In genomic region chr20:38725959-38726848, GRCh38 we compare ENCODE assay signal across 8 cellular contexts. TPM values are rescaled to one million over a fixed set of nuclear protein-coding genes. Genes with fewer than 3 reads are reported as not detected.
DNase-seq lines count a peak whose midpoint lies in the region; ATAC-seq and TF ChIP-seq lines count a peak whose summit lies in the region.

No MANE protein-coding gene starts in this region.

- TF ChIP-seq CTCF in MM.1S (IDR thresholded peaks at IDR 0.05; ENCODE audit: low read length) = peak; percentile 48

- intact Hi-C loops in left ventricle myocardium superior (cut with micrococcal nuclease) = no loop called here

- peak overlapping the region; percentile 76; the same call in 1 of the 2 replicates for H3K4me2 ChIP-seq in MM.1S (ENCODE audit: low read depth, low read length)

- no peaks in the 10 kb centered on the region for H4K20me1 ChIP-seq in MM.1S (ENCODE audit: insufficient read depth, low read length)

- 0 out of 2 replicates have a peak overlapping the region, but pooled peaks have one; percentile 49 for H3K4me3 ChIP-seq in MM.1S (ENCODE audit: low read length)

- H3K79me2 ChIP-seq in MM.1S (ENCODE audit: low read length) = no peaks in the 10 kb centered on the region

- no peaks in the 10 kb centered on the region for H3K36me3 ChIP-seq in MM.1S (replicated peaks; ENCODE audit: insufficient read depth, low read length)

- peak; percentile 33 for ATAC-seq in activated CD8-positive, alpha-beta memory T cell treated with anti-CD3 and anti-CD28 coated beads, Interleukin-2, amount 10 ng/mL, durations not matched to agents 7 days and 5 days
- ATAC-seq in left ventricle myocardium superior (peak; percentile 28), GM18511 (IDR thresholded peaks at IDR 0.05; ENCODE audit: unreplicated experiment) (no peak), GM19397 (IDR thresholded peaks at IDR 0.05; ENCODE audit: unreplicated experiment) (no peak)
- ATAC-seq in stimulated activated effector memory CD8-positive, alpha-beta T cell treated with anti-CD3 and anti-CD28 coated beads, Interleukin-12 subunit alpha, Interleukin-12 subunit beta, amount 100 ng/mL, for 72 hours = peak; percentile 53

- CTCF ChIA-PET in activated CD8-positive, alpha-beta memory T cell treated with anti-CD3 and anti-CD28 coated beads, Interleukin-2, amount 10 ng/mL, durations not matched to agents 7 days and 5 days (lab: Charles Lee) = interaction anchor here (0.7 to 2.8 kb wide), 12 partner anchors 23 to 324 kb away, joined by 3 to 18 read pairs (median 3); partner anchors contain the start of gene ACTR5

- no peak overlapping the region for H3K27ac ChIP-seq in MM.1S (ENCODE audit: low read length)

- H3K9me3 Mint-ChIP-seq in activated CD8-positive, alpha-beta memory T cell treated with anti-CD3 and anti-CD28 coated beads, Interleukin-2, amount 10 ng/mL, durations not matched to agents 7 days and 5 days (ENCODE audit: low read depth) = no peaks in the 10 kb centered on the region
- no peaks in the 10 kb centered on the region for H3K9me3 Mint-ChIP-seq in stimulated activated effector memory CD8-positive, alpha-beta T cell treated with anti-CD3 and anti-CD28 coated beads, Interleukin-12 subunit alpha, Interleukin-12 subunit beta, amount 100 ng/mL, for 72 hours

- H3K27ac Mint-ChIP-seq in activated CD8-positive, alpha-beta memory T cell treated with anti-CD3 and anti-CD28 coated beads, Interleukin-2, amount 10 ng/mL, durations not matched to agents 7 days and 5 days = peak overlapping the region; percentile 4
- no peak overlapping the region for H3K27ac Mint-ChIP-seq in stimulated activated effector memory CD8-positive, alpha-beta T cell treated with anti-CD3 and anti-CD28 coated beads, Interleukin-12 subunit alpha, Interleukin-12 subunit beta, amount 100 ng/mL, for 72 hours

- H2AFZ ChIP-seq in MM.1S (ENCODE audit: low read length) = peak overlapping the region; percentile 62; the same call in 1 of the 2 replicates

- H3K27me3 Mint-ChIP-seq in activated CD8-positive, alpha-beta memory T cell treated with anti-CD3 and anti-CD28 coated beads, Interleukin-2, amount 10 ng/mL, durations not matched to agents 7 days and 5 days = peaks cover 93% of the 10 kb centered on the region

- no peaks in the 10 kb centered on the region for H3K9me3 ChIP-seq in MM.1S (replicated peaks; ENCODE audit: insufficient read depth, low read length)

- H3K4me1 Mint-ChIP-seq in activated CD8-positive, alpha-beta memory T cell treated with anti-CD3 and anti-CD28 coated beads, Interleukin-2, amount 10 ng/mL, durations not matched to agents 7 days and 5 days = peaks cover 46% of the 10 kb centered on the region
- H3K4me1 Mint-ChIP-seq in stimulated activated effector memory CD8-positive, alpha-beta T cell treated with anti-CD3 and anti-CD28 coated beads, Interleukin-12 subunit alpha, Interleukin-12 subunit beta, amount 100 ng/mL, for 72 hours = peaks cover 73% of the 10 kb centered on the region

- peaks cover 89% of the 10 kb centered on the region for H3K27me3 ChIP-seq in MM.1S (replicated peaks; ENCODE audit: insufficient read depth, low read length)

- H3K9ac ChIP-seq in MM.1S (ENCODE audit: low read length) = no peak overlapping the region

- peak overlapping the region; percentile 40 for H3K4me3 Mint-ChIP-seq in activated CD8-positive, alpha-beta memory T cell treated with anti-CD3 and anti-CD28 coated beads, Interleukin-2, amount 10 ng/mL, durations not matched to agents 7 days and 5 days
- peak overlapping the region; percentile 61 for H3K4me3 Mint-ChIP-seq in stimulated activated effector memory CD8-positive, alpha-beta T cell treated with anti-CD3 and anti-CD28 coated beads, Interleukin-12 subunit alpha, Interleukin-12 subunit beta, amount 100 ng/mL, for 72 hours

- DNase-seq in DMS 273 (lab: John Stamatoyannopoulos, UW; ENCODE audit: unreplicated experiment) (peak; percentile 96), MM.1S (peak; percentile 23), left ventricle myocardium superior (peak; percentile 52), NOMO-1 (lab: John Stamatoyannopoulos, UW; ENCODE audit: unreplicated experiment in 2 of 2) (no peak)
- DNase-seq in activated CD8-positive, alpha-beta memory T cell treated with anti-CD3 and anti-CD28 coated beads, Interleukin-2, amount 10 ng/mL, durations not matched to agents 7 days and 5 days = peak; percentile 65
- DNase-seq in stimulated activated effector memory CD8-positive, alpha-beta T cell treated with anti-CD3 and anti-CD28 coated beads, Interleukin-12 subunit alpha, Interleukin-12 subunit beta, amount 100 ng/mL, for 72 hours (ENCODE audit: low spot score in 2 of 2) = peak; percentile 24 to 77

- peaks cover 6% of the 10 kb centered on the region for H3K36me3 Mint-ChIP-seq in activated CD8-positive, alpha-beta memory T cell treated with anti-CD3 and anti-CD28 coated beads, Interleukin-2, amount 10 ng/mL, durations not matched to agents 7 days and 5 days
- peaks cover 27% of the 10 kb centered on the region for H3K36me3 Mint-ChIP-seq in stimulated activated effector memory CD8-positive, alpha-beta T cell treated with anti-CD3 and anti-CD28 coated beads, Interleukin-12 subunit alpha, Interleukin-12 subunit beta, amount 100 ng/mL, for 72 hours

- peaks cover 11% of the 10 kb centered on the region for H3K4me1 ChIP-seq in MM.1S (ENCODE audit: low read length)

- H3F3A ChIP-seq in MM.1S (ENCODE audit: insufficient read depth, low read length) = no peaks in the 10 kb centered on the region

- no peaks in the 10 kb centered on the region for H3K9me2 ChIP-seq in MM.1S (replicated peaks; ENCODE audit: insufficient read depth, low read length)

RNA-seq across cellular contexts. Expression of gene SLC32A1, which starts 1.9 kb away (rescaled TPM):
- not detected for total RNA-seq in activated CD8-positive, alpha-beta memory T cell treated with anti-CD3 and anti-CD28 coated beads, Interleukin-2, amount 10 ng/mL, durations not matched to agents 7 days and 5 days
- total RNA-seq in left ventricle myocardium superior = not detected

RNA-seq across cellular contexts. Expression of gene ACTR5, which starts 22.1 kb away (rescaled TPM):
- total RNA-seq in activated CD8-positive, alpha-beta memory T cell treated with anti-CD3 and anti-CD28 coated beads, Interleukin-2, amount 10 ng/mL, durations not matched to agents 7 days and 5 days = 10 to 100 TPM in 1 of 2 experiments, 1 to 10 TPM in 1; 9.5 to 10.6 TPM
- 3.2 TPM for total RNA-seq in left ventricle myocardium superior

Comparison
In these comparisons a context has a peak if more than half of its experiments do, and no peak if none do; other contexts are left out.
1. DNase-seq: peak in DMS 273 (single experiment), MM.1S (single experiment), activated CD8-positive, alpha-beta memory T cell treated with anti-CD3 and anti-CD28 coated beads, Interleukin-2, amount 10 ng/mL, durations not matched to agents 7 days and 5 days (single experiment), left ventricle myocardium superior (single experiment) and stimulated activated effector memory CD8-positive, alpha-beta T cell treated with anti-CD3 and anti-CD28 coated beads, Interleukin-12 subunit alpha, Interleukin-12 subunit beta, amount 100 ng/mL, for 72 hours (2 of 2); none in NOMO-1 (0 of 2).
2. ATAC-seq: peak in activated CD8-positive, alpha-beta memory T cell treated with anti-CD3 and anti-CD28 coated beads, Interleukin-2, amount 10 ng/mL, durations not matched to agents 7 days and 5 days (single experiment), left ventricle myocardium superior (single experiment) and stimulated activated effector memory CD8-positive, alpha-beta T cell treated with anti-CD3 and anti-CD28 coated beads, Interleukin-12 subunit alpha, Interleukin-12 subunit beta, amount 100 ng/mL, for 72 hours (single experiment); none in GM18511 (single experiment) and GM19397 (single experiment).